ENCODE assay signal across 8 cellular contexts in the genomic region with DNA sequence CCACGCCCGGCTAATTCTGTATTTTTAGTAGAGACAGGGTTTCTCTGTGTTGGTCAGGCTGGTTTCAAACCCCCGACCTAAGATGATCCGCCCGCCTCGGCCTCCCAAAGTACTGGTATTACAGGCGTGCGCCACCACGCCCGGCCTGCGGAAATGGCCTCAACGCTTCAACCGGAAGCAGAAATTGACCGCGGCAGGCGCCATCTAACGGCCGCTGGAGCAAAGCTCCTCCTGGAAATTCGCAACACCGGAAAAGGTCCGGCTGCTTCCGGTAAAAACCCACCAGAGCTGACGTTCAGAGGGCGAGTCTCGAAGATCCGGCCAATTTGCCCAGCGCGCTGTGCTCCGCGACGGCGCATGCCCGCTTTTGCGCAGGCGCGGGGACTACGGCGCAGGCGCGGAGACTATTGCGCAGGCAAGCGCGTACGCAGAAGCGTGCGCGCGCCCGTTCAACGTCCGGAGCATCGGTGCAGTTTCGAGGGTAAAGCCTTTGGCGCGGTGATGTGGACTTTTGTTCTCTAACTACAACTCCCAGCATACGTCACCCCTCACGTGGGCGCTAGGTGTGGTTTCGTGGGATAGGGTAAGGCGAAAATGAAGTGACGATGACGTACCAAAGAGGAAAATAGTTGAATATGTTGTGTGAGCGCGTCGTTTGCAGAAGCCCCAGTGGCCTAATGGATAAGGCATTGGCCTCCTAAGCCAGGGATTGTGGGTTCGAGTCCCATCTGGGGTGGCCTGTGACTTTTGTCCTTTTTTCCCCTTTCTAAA. TPM values are rescaled to one million over a fixed set of nuclear protein-coding genes. Genes with fewer than 3 reads are reported as not detected.
A peak's percentile ranks its signal among the peaks of the same experiment; 100 is the strongest.
DNase-seq lines count a peak whose midpoint lies in the region; ATAC-seq, FAIRE-seq and TF ChIP-seq lines count a peak whose summit lies in the region.

No MANE protein-coding gene starts in this region.

- 1 to 7% methylated on average over 16 to 66 of the region's 66 CpGs for WGBS in body of pancreas, 2 donors

- ATAC-seq in GM18520 (IDR thresholded peaks at IDR 0.05; ENCODE audit: unreplicated experiment) (peak; percentile 77), HG03066 (IDR thresholded peaks at IDR 0.05; ENCODE audit: low read depth, unreplicated experiment) (peak; percentile 77), body of pancreas (peak; percentile 82), sciatic nerve (peak; percentile 92)

- peak; percentile 61 to 92 (median 85) for TF ChIP-seq CTCF in body of pancreas (IDR thresholded peaks at IDR 0.05)

- no peaks in the 10 kb centered on the region for H3K27me3 ChIP-seq in body of pancreas

- DNase-seq in NCI-H2107 (lab: John Stamatoyannopoulos, UW) = peak; percentile 97
- DNase-seq in body of pancreas = peak; percentile 98 to 100 (median 98)
- peak; percentile 97 for DNase-seq in iPS DF 19.7 (ENCODE audit: low read depth, low spot score)
- DNase-seq in sciatic nerve (ENCODE audit: low spot score) = peak; percentile 99

- peak; percentile 38 to 61 (median 60) for TF ChIP-seq POLR2A in body of pancreas (IDR thresholded peaks at IDR 0.05)

- H3K9me3 ChIP-seq in body of pancreas = no peaks in the 10 kb centered on the region

- H3K36me3 ChIP-seq in body of pancreas (replicated peaks in 1 of 2; ENCODE audit: insufficient read depth in 1 of 2, low read depth in 2 of 2) = no peaks in the 10 kb centered on the region

- peak overlapping the region; percentile 100 for H3K27ac ChIP-seq in body of pancreas

- H3K4me1 ChIP-seq in body of pancreas = peaks cover 22% of the 10 kb centered on the region

- intact Hi-C loops in body of pancreas (cut with DNase I) (no loop called here), sciatic nerve (cut with DNase I) (no loop called here)

- peak overlapping the region in 1 of 2 donors; percentile 0 for H3K4me3 ChIP-seq in body of pancreas

- peak; percentile 97 for FAIRE-seq in A204.1 (lab: Jason Lieb, UNC)
- FAIRE-seq in TTC549 (lab: Jason Lieb, UNC) = peak; percentile 91

RNA-seq across cellular contexts. Expression of a gene that starts 0.9 kb away (rescaled TPM):
- total RNA-seq in body of pancreas = 10 to 100 TPM in 1 of 2 donors, 1 to 10 TPM in 1; 6.0 to 43.8 TPM
- 15.2 TPM for total RNA-seq in sciatic nerve

RNA-seq across cellular contexts. Expression of a gene that starts 19.5 kb away (rescaled TPM):
- total RNA-seq in body of pancreas (10 to 100 TPM; 50.1 to 64.6 TPM), sciatic nerve (144 TPM)
